Comparison of ENCODE assay signal across 1 cellular context in genomic region chr1:209657140-209657879, GRCh38.
TF ChIP-seq lines count a peak whose summit lies in the region.

No MANE protein-coding gene starts in this region.

TF ChIP-seq in K562, 482 proteins besides CTCF, POLR2A, EP300 and RAD21:
- TF ChIP-seq PHF20 (IDR thresholded peaks at IDR 0.05; ENCODE audit: partially characterized antibody) (no peak), GABPA (tag; conservative IDR thresholded peaks at IDR 0.05; ENCODE audit: low read depth) (peak; percentile 79), PCBP1 (IDR thresholded peaks at IDR 0.05; ENCODE audit: low read depth, low read length, poor library complexity, severe bottlenecking) (no peak), JUNB (CRISPR knock-in tag; conservative IDR thresholded peaks at IDR 0.05) (no peak), CREM (IDR thresholded peaks at IDR 0.05; ENCODE audit: low read depth) (peak; percentile 81), TBP (optimal IDR thresholded peaks at IDR 0.05; ENCODE audit: low read depth, low read length) (no peak), MAZ (CRISPR knock-in tag; conservative IDR thresholded peaks at IDR 0.05 in 1 of 2, IDR thresholded peaks at IDR 0.05 in 1 of 2) (no peak), CREB3 (tag; conservative IDR thresholded peaks at IDR 0.05; ENCODE audit: low read depth) (0 out of 2 replicates have a peak, but pooled peaks have one; percentile 17), SPI1 (IDR thresholded peaks at IDR 0.05; ENCODE audit: borderline replicate concordance, low read depth, low read length) (0 out of 2 replicates have a peak, but pooled peaks have one; percentile 1), TEAD4 (IDR thresholded peaks at IDR 0.05; ENCODE audit: low read length) (peak; percentile 70; the same call in 1 of the 2 replicates), TEAD4 (CRISPR knock-in tag; IDR thresholded peaks at IDR 0.05; ENCODE audit: borderline replicate concordance) (no peak), MAX (CRISPR knock-in tag; IDR thresholded peaks at IDR 0.05) (0 out of 2 replicates have a peak, but pooled peaks have one; percentile 9), MEIS2 (IDR thresholded peaks at IDR 0.05; ENCODE audit: partially characterized antibody) (peak; percentile 42), ESRRA (IDR thresholded peaks at IDR 0.05; ENCODE audit: borderline replicate concordance, low read depth) (peak; percentile 96), XRCC5 (IDR thresholded peaks at IDR 0.05; ENCODE audit: low read depth, low read length) (no peak), NR2C2 (CRISPR knock-in tag; IDR thresholded peaks at IDR 0.05) (no peak), NR2C2 (tag; IDR thresholded peaks at IDR 0.05) (peak; percentile 91), CBX5 (IDR thresholded peaks at IDR 0.05; ENCODE audit: borderline replicate concordance, low read depth) (no peak), ZNF347 (CRISPR knock-in tag; IDR thresholded peaks at IDR 0.05; ENCODE audit: low read depth) (no peak), ZNF77 (CRISPR knock-in tag; IDR thresholded peaks at IDR 0.05) (no peak), TEAD1 (CRISPR knock-in tag; IDR thresholded peaks at IDR 0.05) (peak in 1 of 2 experiments; percentile 81; a peak in 1 of 4 replicates), NR2C1 (IDR thresholded peaks at IDR 0.05) (peak; percentile 80), NR2C1 (tag; IDR thresholded peaks at IDR 0.05) (peak; percentile 85), SMAD4 (CRISPR knock-in tag; conservative IDR thresholded peaks at IDR 0.05) (no peak), MLLT1 (IDR thresholded peaks at IDR 0.05) (peak in 1 of 2 experiments; percentile 43; a peak in 1 of 4 replicates), JUN (IDR thresholded peaks at IDR 0.05; ENCODE audit: borderline replicate concordance, low read depth, low read length) (peak; percentile 42; the same call in 1 of the 2 replicates), JUN (CRISPR knock-in tag; IDR thresholded peaks at IDR 0.05; ENCODE audit: borderline replicate concordance) (no peak), SMARCB1 (IDR thresholded peaks at IDR 0.05; ENCODE audit: insufficient read length, low read depth) (no peak), ZBTB40 (IDR thresholded peaks at IDR 0.05) (peak; percentile 66; the same call in 1 of the 2 replicates), ZBTB40 (CRISPR knock-in tag; IDR thresholded peaks at IDR 0.05) (no peak), ASH1L (IDR thresholded peaks at IDR 0.05; ENCODE audit: borderline replicate concordance, low read depth, partially characterized antibody) (no peak), ATF7 (IDR thresholded peaks at IDR 0.05) (peak; percentile 60; the same call in 1 of the 2 replicates), BHLHE40 (IDR thresholded peaks at IDR 0.05; ENCODE audit: low read length) (peak; percentile 38; the same call in 1 of the 2 replicates), JUND (IDR thresholded peaks at IDR 0.05; ENCODE audit: borderline replicate concordance, low read depth, low read length) (peak; percentile 61; the same call in 1 of the 2 replicates), JUND (tag; IDR thresholded peaks at IDR 0.05; ENCODE audit: borderline replicate concordance, low read depth, low read length) (peak; percentile 47; the same call in 1 of the 3 replicates), ATF3 (IDR thresholded peaks at IDR 0.05) (peak; percentile 53), ATF3 (CRISPR knock-in tag; conservative IDR thresholded peaks at IDR 0.05) (no peak), ILF3 (IDR thresholded peaks at IDR 0.05; ENCODE audit: borderline replicate concordance) (no peak), CTBP1 (IDR thresholded peaks at IDR 0.05; ENCODE audit: borderline replicate concordance) (peak; percentile 66; the same call in 1 of the 2 replicates), ZEB2 (IDR thresholded peaks at IDR 0.05) (peak; percentile 57; the same call in 1 of the 2 replicates), FOSL1 (tag; conservative IDR thresholded peaks at IDR 0.05) (peak; percentile 72)
